ENCODE assay signal across 8 cellular contexts in the genomic region with DNA sequence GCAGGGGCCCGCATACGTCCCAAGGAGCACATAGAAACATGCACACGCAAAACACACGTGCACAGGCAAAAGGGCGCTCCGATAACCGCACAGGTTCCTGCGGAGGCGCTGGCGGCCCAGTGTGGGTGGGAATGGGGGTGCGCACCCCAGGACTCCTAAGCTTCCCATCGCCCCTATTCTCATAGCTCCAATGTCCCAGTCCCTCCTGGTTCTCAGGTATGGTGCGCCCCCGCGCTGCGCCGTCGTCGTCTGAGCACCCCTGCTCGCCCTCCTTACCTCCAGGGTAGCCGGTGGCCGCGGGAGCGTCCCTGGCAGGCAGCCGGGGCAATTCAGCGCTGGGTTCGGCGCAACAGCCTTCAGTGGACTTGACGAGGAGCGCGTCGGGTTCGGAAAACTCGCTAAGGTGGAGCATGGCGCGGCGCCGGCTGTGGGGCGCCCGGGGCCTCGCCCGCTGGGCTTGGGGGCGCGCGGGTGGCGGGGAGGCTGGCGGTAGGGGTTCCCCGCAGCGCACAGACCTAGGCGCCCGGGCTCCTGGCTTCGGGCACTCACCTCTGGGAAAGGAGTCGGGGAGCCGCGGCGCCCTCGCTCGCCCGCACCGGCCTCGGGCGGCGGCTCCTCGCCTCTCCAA. TPM values are rescaled to one million over a fixed set of nuclear protein-coding genes. Genes with fewer than 3 reads are reported as not detected.
A peak's percentile ranks its signal among the peaks of the same experiment; 100 is the strongest.
DNase-seq lines count a peak whose midpoint lies in the region; ATAC-seq and TF ChIP-seq lines count a peak whose summit lies in the region.

No MANE protein-coding gene starts in this region.

- no peak overlapping the region for H3K27ac ChIP-seq in HUES6 (ENCODE audit: low read depth, low read length)
- H3K27ac ChIP-seq in lower lobe of right lung = no peak overlapping the region

- no peak for TF ChIP-seq CTCF in GM12865 (IDR thresholded peaks at IDR 0.05; ENCODE audit: insufficient read depth, low read depth, low read length, missing control alignments)
- no peak for TF ChIP-seq CTCF in astrocyte of the spinal cord (IDR thresholded peaks at IDR 0.05; ENCODE audit: low read depth, low read length)
- no peak for TF ChIP-seq CTCF in lower lobe of right lung (IDR thresholded peaks at IDR 0.05)

- H3K4me1 ChIP-seq in HUES6 (ENCODE audit: control insufficient read depth, insufficient read depth, low read length) = peaks cover 8% of the 10 kb centered on the region
- peaks cover 23% of the 10 kb centered on the region for H3K4me1 ChIP-seq in lower lobe of right lung

- ATAC-seq in lower lobe of right lung (no peak), HG02970 (IDR thresholded peaks at IDR 0.05; ENCODE audit: low FRiP score, unreplicated experiment) (no peak), HG03469 (IDR thresholded peaks at IDR 0.05; ENCODE audit: unreplicated experiment) (no peak)

- H3K27me3 ChIP-seq in HUES6 (ENCODE audit: control insufficient read depth, insufficient read depth, low read length) (peaks cover 100% of the 10 kb centered on the region), lower lobe of right lung (ENCODE audit: low read depth) (peaks cover 96% of the 10 kb centered on the region)

- DNase-seq in GM12865 (ENCODE audit: low read depth) (no peak), astrocyte of the spinal cord (ENCODE audit: low read depth, low spot score) (no peak), lower lobe of right lung (no peak), HCEC 1CT (no peak), cortex of kidney (lab: John Stamatoyannopoulos, UW) (no peak)

- H3K9ac ChIP-seq in HUES6 (ENCODE audit: low read length) = no peak overlapping the region

- in situ Hi-C loops in astrocyte of the spinal cord (cut with HindIII; ENCODE audit: low sequenced_read_pairs) = no loop called here

- H3K36me3 ChIP-seq in HUES6 (ENCODE audit: control insufficient read depth, insufficient read depth, low read length) (no peaks in the 10 kb centered on the region), lower lobe of right lung (no peaks in the 10 kb centered on the region)

- intact Hi-C loops in lower lobe of right lung (cut with DNase I) = no loop called here

- H3K4me3 ChIP-seq in GM12865 (ENCODE audit: low read depth, low read length) = peak overlapping the region; percentile 43
- peak overlapping the region; percentile 79 for H3K4me3 ChIP-seq in HUES6 (ENCODE audit: low read depth, low read length)
- peak overlapping the region; percentile 29 for H3K4me3 ChIP-seq in astrocyte of the spinal cord (ENCODE audit: low read depth, low read length)
- H3K4me3 ChIP-seq in lower lobe of right lung = peak overlapping the region; percentile 47

- H3K9me3 ChIP-seq in HUES6 (ENCODE audit: control insufficient read depth, insufficient read depth, low read depth, low read length) = no peaks in the 10 kb centered on the region
- H3K9me3 ChIP-seq in lower lobe of right lung = no peaks in the 10 kb centered on the region

RNA-seq across cellular contexts. Expression of gene EGR4, which starts 0.3 kb away (rescaled TPM):
- not detected for total RNA-seq in lower lobe of right lung

RNA-seq across cellular contexts. Expression of gene FBXO41, which starts 8.7 kb away (rescaled TPM):
- 2.9 TPM for total RNA-seq in lower lobe of right lung

RNA-seq across cellular contexts. Expression of gene CCT7, which starts 58.9 kb away (rescaled TPM):
- 151 TPM for total RNA-seq in lower lobe of right lung

RNA-seq across cellular contexts. Expression of gene PRADC1, which starts 60.0 kb away (rescaled TPM):
- 14.8 TPM for total RNA-seq in lower lobe of right lung

Comparison
In these comparisons a context has a peak if more than half of its experiments do, and no peak if none do; other contexts are left out.
1. H3K4me3 ChIP-seq: peak in every context shown above with its lines; median percentile 79 in HUES6; 47 in lower lobe of right lung; 43 in GM12865; 29 in astrocyte of the spinal cord.